ENCODE assay signal across 8 cellular contexts in genomic region chr12:56117082-56117706, GRCh38. TPM values are rescaled to one million over a fixed set of nuclear protein-coding genes. Genes with fewer than 3 reads are reported as not detected.
DNase-seq lines count a peak whose midpoint lies in the region; ATAC-seq, FAIRE-seq and TF ChIP-seq lines count a peak whose summit lies in the region.
"Not testable (repeated sequence)": the region's sequence is repeated elsewhere in the genome, so short reads cannot be mapped to it uniquely, and the experiment has no call there.

No MANE protein-coding gene starts in this region.

- H2AFZ ChIP-seq in Karpas-422 (ENCODE audit: low read length); SU-DHL-6 (ENCODE audit: low read depth, low read length, severe bottlenecking); neuron (ENCODE audit: low read depth, low read length): not testable (repeated sequence)

- FAIRE-seq in kidney (lab: Jason Lieb, UNC) = not testable (repeated sequence)

- peak overlapping the region; percentile 93 for H3K4me3 ChIP-seq in CD8-positive, alpha-beta memory T cell (ENCODE audit: low read length)
- H3K4me3 ChIP-seq in Karpas-422 (ENCODE audit: low read length) (peak overlapping the region; percentile 90), SU-DHL-6 (ENCODE audit: insufficient read depth, low read length, poor library complexity, severe bottlenecking) (peak overlapping the region; percentile 89), kidney (ENCODE audit: low read length in 2 of 2) (peak overlapping the region; percentile 99), neuron (ENCODE audit: low read length) (peak overlapping the region; percentile 64)

- POLR2A ChIA-PET in CD8-positive, alpha-beta memory T cell (lab: Charles Lee) = interaction anchor here (0.9 to 5.8 kb wide), 14 partner anchors 9 to 299 kb away, joined by 3 to 115 read pairs (median 5); partner anchors contain the start of genes ESYT1, MYL6B, ORMDL2 and PA2G4

- H3K9me3 ChIP-seq in CD8-positive, alpha-beta memory T cell (ENCODE audit: low read length); Karpas-422 (ENCODE audit: low read length); SU-DHL-6 (ENCODE audit: insufficient read depth, low read length); kidney (ENCODE audit: control insufficient read depth in 1 of 2, low read length in 2 of 2); neuron (ENCODE audit: low read length): not testable (repeated sequence)

- peaks cover 36 to 43% (median 37%) of the 10 kb centered on the region in 3 donors for H3K4me1 Mint-ChIP-seq in CD8-positive, alpha-beta memory T cell
- peaks cover 45% of the 10 kb centered on the region for H3K4me1 Mint-ChIP-seq in activated naive CD8-positive, alpha-beta T cell treated with anti-CD3 and anti-CD28 coated beads, Interleukin-2, amount 50 U/mL, for 24 hours
- peaks cover 37% of the 10 kb centered on the region for H3K4me1 Mint-ChIP-seq in endothelial cell (ENCODE audit: unreplicated experiment)

- peak overlapping the region; percentile 99 for H3K27ac ChIP-seq in CD8-positive, alpha-beta memory T cell (ENCODE audit: low read depth, low read length)
- peak overlapping the region; percentile 93 for H3K27ac ChIP-seq in Karpas-422 (ENCODE audit: low read length)
- peak overlapping the region; percentile 91 for H3K27ac ChIP-seq in SU-DHL-6 (ENCODE audit: low read depth, low read length)
- H3K27ac ChIP-seq in kidney (ENCODE audit: low read depth in 2 of 2, low read length in 2 of 2) = peak overlapping the region; percentile 87 to 97
- H3K27ac ChIP-seq in temporal lobe (ENCODE audit: low read depth, low read length) = peak overlapping the region; percentile 95

- peak overlapping the region; percentile 69 for H3K4me2 ChIP-seq in Karpas-422 (ENCODE audit: low read depth, low read length, poor library complexity, severe bottlenecking)
- H3K4me2 ChIP-seq in SU-DHL-6 (ENCODE audit: low read depth, low read length, poor library complexity, severe bottlenecking) = peak overlapping the region; percentile 86

- H3K9ac ChIP-seq in Karpas-422 (ENCODE audit: low read length) (peak overlapping the region; percentile 85), SU-DHL-6 (ENCODE audit: low read length) (peak overlapping the region; percentile 85), kidney (ENCODE audit: low read length in 2 of 2) (peak overlapping the region; percentile 97 to 98)

- H3K27me3 ChIP-seq in CD8-positive, alpha-beta memory T cell (ENCODE audit: insufficient read depth, low read length, poor library complexity, severe bottlenecking); Karpas-422 (ENCODE audit: low read length); SU-DHL-6 (ENCODE audit: low read length); neuron (ENCODE audit: insufficient read depth, low read length): not testable (repeated sequence)

- H3K4me3 Mint-ChIP-seq in CD8-positive, alpha-beta memory T cell = peak overlapping the region; percentile 89 to 100 (median 99)
- H3K4me3 Mint-ChIP-seq in activated naive CD8-positive, alpha-beta T cell treated with anti-CD3 and anti-CD28 coated beads, Interleukin-2, amount 50 U/mL, for 24 hours = peak overlapping the region; percentile 96
- H3K4me3 Mint-ChIP-seq in endothelial cell (ENCODE audit: unreplicated experiment) = peak overlapping the region; percentile 99

- peak overlapping the region; percentile 96 to 100 (median 98) for H3K27ac Mint-ChIP-seq in CD8-positive, alpha-beta memory T cell
- H3K27ac Mint-ChIP-seq in activated naive CD8-positive, alpha-beta T cell treated with anti-CD3 and anti-CD28 coated beads, Interleukin-2, amount 50 U/mL, for 24 hours = peak overlapping the region; percentile 99
- H3K27ac Mint-ChIP-seq in endothelial cell (ENCODE audit: unreplicated experiment) = peak overlapping the region; percentile 100

- peaks cover 13% of the 10 kb centered on the region for H3K36me3 ChIP-seq in CD8-positive, alpha-beta memory T cell (ENCODE audit: insufficient read depth, low read length)
- H3K36me3 ChIP-seq in Karpas-422 (ENCODE audit: insufficient read depth, low read length) (peaks cover 19% of the 10 kb centered on the region), neuron (ENCODE audit: insufficient read depth, low read length) (peaks cover 40% of the 10 kb centered on the region)
- H3K36me3 ChIP-seq in SU-DHL-6 (ENCODE audit: low read length); kidney (ENCODE audit: control insufficient read depth in 1 of 2, insufficient read depth in 2 of 2, low read length in 2 of 2): not testable (repeated sequence)

- H3K4me1 ChIP-seq in CD8-positive, alpha-beta memory T cell (ENCODE audit: insufficient read depth, low read length) = peaks cover 34% of the 10 kb centered on the region
- peaks cover 25% of the 10 kb centered on the region for H3K4me1 ChIP-seq in Karpas-422 (ENCODE audit: low read length)
- peaks cover 15 to 19% of the 10 kb centered on the region in 2 donors for H3K4me1 ChIP-seq in kidney (ENCODE audit: control insufficient read depth in 1 of 2, insufficient read depth in 1 of 2, low read depth in 1 of 2, low read length in 2 of 2)
- H3K4me1 ChIP-seq in neuron (ENCODE audit: insufficient read depth, low read length) = peaks cover 18% of the 10 kb centered on the region

- not testable (repeated sequence) for H4K20me1 ChIP-seq in Karpas-422 (ENCODE audit: insufficient read depth, low read depth, low read length); SU-DHL-6 (ENCODE audit: low read depth, low read length)

- not testable (repeated sequence) for H3K9me3 Mint-ChIP-seq in CD8-positive, alpha-beta memory T cell; activated naive CD8-positive, alpha-beta T cell treated with anti-CD3 and anti-CD28 coated beads, Interleukin-2, amount 50 U/mL, for 24 hours; endothelial cell (ENCODE audit: unreplicated experiment)

- H3K36me3 Mint-ChIP-seq in CD8-positive, alpha-beta memory T cell = peaks cover 7 to 65% (median 23%) of the 10 kb centered on the region in 3 donors
- H3K36me3 Mint-ChIP-seq in activated naive CD8-positive, alpha-beta T cell treated with anti-CD3 and anti-CD28 coated beads, Interleukin-2, amount 50 U/mL, for 24 hours (ENCODE audit: low read depth) = peaks cover 50% of the 10 kb centered on the region
- peaks cover 60% of the 10 kb centered on the region for H3K36me3 Mint-ChIP-seq in endothelial cell (ENCODE audit: low read depth, unreplicated experiment)

- CTCF ChIA-PET in CD8-positive, alpha-beta memory T cell (lab: Charles Lee) = interaction anchor here (1.1 to 5.6 kb wide), 14 partner anchors 9 to 231 kb away, joined by 3 to 101 read pairs (median 14); partner anchors contain the start of genes ANKRD52, ERBB3, ESYT1 and PA2G4

- H3K79me2 ChIP-seq in Karpas-422 (ENCODE audit: low read length) (peaks cover 28% of the 10 kb centered on the region), SU-DHL-6 (ENCODE audit: insufficient read depth, low read length) (peaks cover 21% of the 10 kb centered on the region)

- not testable (repeated sequence) for H3K9me2 ChIP-seq in Karpas-422 (replicated peaks; ENCODE audit: insufficient read depth, low read length); SU-DHL-6 (replicated peaks; ENCODE audit: insufficient read depth, low read length)

- H3F3A ChIP-seq in SU-DHL-6 (ENCODE audit: insufficient read depth) = peaks cover 60% of the 10 kb centered on the region

- not testable (repeated sequence) for ATAC-seq in activated naive CD8-positive, alpha-beta T cell treated with anti-CD3 and anti-CD28 coated beads, Interleukin-2, amount 50 U/mL, for 24 hours

- intact Hi-C loops in kidney (cut with DNase I) = not testable (repeated sequence)

- H3K27me3 Mint-ChIP-seq in CD8-positive, alpha-beta memory T cell; activated naive CD8-positive, alpha-beta T cell treated with anti-CD3 and anti-CD28 coated beads, Interleukin-2, amount 50 U/mL, for 24 hours: not testable (repeated sequence)
- peaks cover 25% of the 10 kb centered on the region for H3K27me3 Mint-ChIP-seq in endothelial cell (ENCODE audit: unreplicated experiment)

- not testable (repeated sequence) for TF ChIP-seq CTCF in SU-DHL-6 (IDR thresholded peaks at IDR 0.05; ENCODE audit: insufficient read depth, low read length, poor library complexity, severe bottlenecking); endothelial cell (IDR thresholded peaks at IDR 0.05; ENCODE audit: unreplicated experiment); kidney (IDR thresholded peaks at IDR 0.05; ENCODE audit: borderline replicate concordance, extremely low read depth, insufficient read depth)

- DNase-seq in CD8-positive, alpha-beta memory T cell; activated naive CD8-positive, alpha-beta T cell treated with anti-CD3 and anti-CD28 coated beads, Interleukin-2, amount 50 U/mL, for 24 hours; endothelial cell (ENCODE audit: low spot score); kidney: not testable (repeated sequence)
- peak; percentile 70 for DNase-seq in Karpas-422

RNA-seq across cellular contexts. Expression of gene RPL41, which starts 0.8 kb away (rescaled TPM):
- 1,000 to 10,000 TPM; 5,711 to 5,990 TPM for total RNA-seq in CD8-positive, alpha-beta memory T cell
- polyA plus RNA-seq in CD8-positive, alpha-beta memory T cell = 7,268 TPM
- 7,506 and 9,874 TPM in 2 replicates for total RNA-seq in Karpas-422 (2014; rRNA removed; shearing (Covaris generic); ENCODE audit: low replicate concordance)
- total RNA-seq in endothelial cell (ENCODE audit: unreplicated experiment) (3,242 TPM), kidney (2,987 TPM), temporal lobe (1,459 TPM)
- 5,602 TPM for polyA plus RNA-seq in kidney (ENCODE audit: insufficient read depth, low read depth, low replicate concordance)

RNA-seq across cellular contexts. Expression of gene ZC3H10, which starts 0.9 kb away (rescaled TPM):
- 1 to 10 TPM; 8.1 to 9.0 TPM for total RNA-seq in CD8-positive, alpha-beta memory T cell
- 3.2 TPM for polyA plus RNA-seq in CD8-positive, alpha-beta memory T cell
- total RNA-seq in Karpas-422 (2014; rRNA removed; shearing (Covaris generic); ENCODE audit: low replicate concordance) = 11.9 and 13.4 TPM in 2 replicates
- 10.4 TPM for total RNA-seq in endothelial cell (ENCODE audit: unreplicated experiment)
- 8.6 TPM for total RNA-seq in kidney
- polyA plus RNA-seq in kidney (ENCODE audit: insufficient read depth, low read depth, low replicate concordance) = 2.4 TPM
- total RNA-seq in temporal lobe = 3.9 TPM

RNA-seq across cellular contexts. Expression of gene ESYT1, which starts 10.9 kb away (rescaled TPM):
- 100 to 1,000 TPM; 185 to 191 TPM for total RNA-seq in CD8-positive, alpha-beta memory T cell
- 374 TPM for polyA plus RNA-seq in CD8-positive, alpha-beta memory T cell
- total RNA-seq in Karpas-422 (2014; rRNA removed; shearing (Covaris generic); ENCODE audit: low replicate concordance) = 75.3 and 75.7 TPM in 2 replicates
- total RNA-seq in endothelial cell (ENCODE audit: unreplicated experiment) (302 TPM), kidney (104 TPM), temporal lobe (19.2 TPM)
- polyA plus RNA-seq in kidney (ENCODE audit: insufficient read depth, low read depth, low replicate concordance) = 40.4 TPM

RNA-seq across cellular contexts. Expression of gene PA2G4, which starts 12.8 kb away (rescaled TPM):
- total RNA-seq in CD8-positive, alpha-beta memory T cell = 100 to 1,000 TPM; 468 to 504 TPM
- 249 TPM for polyA plus RNA-seq in CD8-positive, alpha-beta memory T cell
- 111 and 267 TPM in 2 replicates for total RNA-seq in Karpas-422 (2014; rRNA removed; shearing (Covaris generic); ENCODE audit: low replicate concordance)
- total RNA-seq in endothelial cell (ENCODE audit: unreplicated experiment) = 84.3 TPM
- total RNA-seq in kidney = 76.8 TPM
- polyA plus RNA-seq in kidney (ENCODE audit: insufficient read depth, low read depth, low replicate concordance) = 72.4 TPM
- total RNA-seq in temporal lobe = 68.8 TPM

RNA-seq across cellular contexts. Expression of gene MYL6B, which starts 35.2 kb away (rescaled TPM):
- 10 to 100 TPM; 68.6 to 70.0 TPM for total RNA-seq in CD8-positive, alpha-beta memory T cell
- 6.2 TPM for polyA plus RNA-seq in CD8-positive, alpha-beta memory T cell
- 33.1 and 94.4 TPM in 2 replicates for total RNA-seq in Karpas-422 (2014; rRNA removed; shearing (Covaris generic); ENCODE audit: low replicate concordance)
- 170 TPM for total RNA-seq in endothelial cell (ENCODE audit: unreplicated experiment)
- total RNA-seq in kidney = 48.2 TPM
- 142 TPM for polyA plus RNA-seq in kidney (ENCODE audit: insufficient read depth, low read depth, low replicate concordance)
- total RNA-seq in temporal lobe = 79.4 TPM
